1 cellular context compared by ENCODE assay signal in genomic region chr16:3783516-3783915, GRCh38.
TF ChIP-seq lines count a peak whose summit lies in the region.

No MANE protein-coding gene starts in this region.

TF ChIP-seq in GM23338, 12 proteins besides CTCF, POLR2A, EP300 and RAD21 (continued from another document):
- no peak for TF ChIP-seq ZNF462 (CRISPR knock-in tag; IDR thresholded peaks at IDR 0.05)
- TF ChIP-seq ZNF114 (CRISPR knock-in tag; IDR thresholded peaks at IDR 0.05) = no peak
- no peak for TF ChIP-seq JUNB (IDR thresholded peaks at IDR 0.05; ENCODE audit: unreplicated experiment)
- TF ChIP-seq EZH2phosphoT487 (IDR thresholded peaks at IDR 0.05; ENCODE audit: unreplicated experiment) = no peak
- no peak for TF ChIP-seq ZNF331 (CRISPR knock-in tag; IDR thresholded peaks at IDR 0.05; ENCODE audit: low read depth)
- no peak for TF ChIP-seq POLR2AphosphoS5 (IDR thresholded peaks at IDR 0.05; ENCODE audit: low read depth)
- TF ChIP-seq NANOG (IDR thresholded peaks at IDR 0.05; ENCODE audit: borderline replicate concordance) = no peak
- no peak for TF ChIP-seq CREB1 (CRISPR knock-in tag; IDR thresholded peaks at IDR 0.05; ENCODE audit: low read depth)
- TF ChIP-seq EZH2 (IDR thresholded peaks at IDR 0.05; ENCODE audit: low read depth, unreplicated experiment) = no peak
